In genomic region chr17:77958716-77959215, GRCh38 we compare ENCODE assay signal across 8 cellular contexts. TPM values are rescaled to one million over a fixed set of nuclear protein-coding genes. Genes with fewer than 3 reads are reported as not detected.
DNase-seq lines count a peak whose midpoint lies in the region; ATAC-seq and TF ChIP-seq lines count a peak whose summit lies in the region.

No MANE protein-coding gene starts in this region.

- TF ChIP-seq POLR2A in breast epithelium (IDR thresholded peaks at IDR 0.05), result no peak

- no peaks in the 10 kb centered on the region for H3K36me3 ChIP-seq in breast epithelium
- no peaks in the 10 kb centered on the region for H3K36me3 ChIP-seq in parathyroid adenoma (ENCODE audit: control insufficient read depth, insufficient read depth, low read length)

- H3K27me3 ChIP-seq in breast epithelium (no peaks in the 10 kb centered on the region), parathyroid adenoma (ENCODE audit: control insufficient read depth, insufficient read depth, low read length) (no peaks in the 10 kb centered on the region)

- peak; percentile 44 for DNase-seq in stimulated activated CD4-positive, alpha-beta T cell treated with anti-CD3 and anti-CD28 coated beads, Interleukin-4, amount 100 ng/mL, for 1 hour
- no peak for DNase-seq in stimulated activated CD4-positive, alpha-beta T cell treated with anti-CD3 and anti-CD28 coated beads, Interleukin-2, amount 100 ng/mL, for 48 hours
- DNase-seq in breast epithelium (ENCODE audit: low spot score in 2 of 2) (no peak), SIG-M5 (lab: John Stamatoyannopoulos, UW) (no peak)

- H3K79me2 ChIP-seq in parathyroid adenoma, result peaks cover 33% of the 10 kb centered on the region

- intact Hi-C loops in breast epithelium (cut with DNase I; ENCODE audit: low total_unique reads), result no loop called here

- H3K9ac ChIP-seq in parathyroid adenoma, result no peak overlapping the region

- no peak overlapping the region for H2AFZ ChIP-seq in parathyroid adenoma

- ATAC-seq in HG03439 (IDR thresholded peaks at IDR 0.05; ENCODE audit: unreplicated experiment) (peak; percentile 19), GM18520 (IDR thresholded peaks at IDR 0.05; ENCODE audit: unreplicated experiment) (no peak), HG02610 (IDR thresholded peaks at IDR 0.05; ENCODE audit: unreplicated experiment) (no peak)

- no peak overlapping the region for H3K4me2 ChIP-seq in parathyroid adenoma (ENCODE audit: low read length)

- TF ChIP-seq CTCF in breast epithelium (IDR thresholded peaks at IDR 0.05) (no peak), parathyroid adenoma (IDR thresholded peaks at IDR 0.05) (no peak)

- H3K4me1 ChIP-seq in breast epithelium (peaks cover 0 to 6% of the 10 kb centered on the region in 2 donors), parathyroid adenoma (peaks cover 13% of the 10 kb centered on the region)

- H3K4me3 ChIP-seq in breast epithelium, result peak overlapping the region; percentile 58 to 93 (median 74)
- peak overlapping the region; percentile 65 for H3K4me3 ChIP-seq in parathyroid adenoma (ENCODE audit: low read depth, low read length)

- no peaks in the 10 kb centered on the region for H3K9me3 ChIP-seq in breast epithelium
- no peaks in the 10 kb centered on the region for H3K9me3 ChIP-seq in parathyroid adenoma (ENCODE audit: control insufficient read depth, low read length)

- H3K27ac ChIP-seq in breast epithelium (peak overlapping the region; percentile 76 to 98), parathyroid adenoma (no peak overlapping the region)

RNA-seq across cellular contexts. Expression of gene TNRC6C, which starts 0.3 kb away (rescaled TPM):
- total RNA-seq in breast epithelium, result 10 to 100 TPM; 14.1 to 21.7 (median 21.6) TPM
